ENCODE assay signal across 15 cellular contexts in the genomic region with DNA sequence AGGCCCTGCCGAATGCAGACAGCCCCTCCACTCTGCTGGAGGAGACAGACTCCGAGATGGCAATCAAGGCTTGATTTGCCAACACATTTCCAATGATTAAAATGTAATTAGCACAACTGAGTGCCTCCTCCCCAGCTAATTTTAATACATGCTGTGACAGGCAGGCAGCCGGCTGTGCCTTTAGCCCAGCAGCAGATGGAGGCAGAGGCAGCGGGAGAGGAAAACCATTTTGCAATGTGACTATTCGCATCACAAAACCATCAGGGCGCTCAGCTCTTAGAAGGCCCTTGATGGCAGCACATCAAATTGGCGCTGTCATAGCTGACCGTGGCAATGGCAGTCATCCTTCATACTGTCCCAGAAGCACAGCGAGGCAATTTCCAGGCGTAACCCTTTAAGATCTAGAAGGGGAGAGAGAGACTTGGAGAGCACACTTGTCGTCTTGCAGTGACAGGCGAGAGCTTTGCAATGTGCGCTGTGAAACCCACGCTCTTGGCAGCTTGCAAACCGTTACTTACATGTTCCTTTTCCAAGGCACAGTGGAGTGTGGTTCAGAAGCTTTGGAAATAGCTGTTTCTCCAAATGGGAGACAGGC.
A peak's percentile ranks its signal among the peaks of the same experiment; 100 is the strongest.
DNase-seq lines count a peak whose midpoint lies in the region; ATAC-seq lines count a peak whose summit lies in the region.
"Had no signal": no experiment of that assay in that cellular context is flagged by ENCODE, and none has a peak within 500 bp of the region (broad histone marks: within the 10 kb centered on the region; RNA-seq: fewer than 3 reads in every experiment).

No MANE protein-coding gene starts in this region.

- H3K4me1 Mint-ChIP-seq in stimulated activated naive B cell treated with anti-CD40 and anti-IgM and Interleukin-4, amounts not matched to agents 10 μg/mL and 1 μg/mL and 100 μg/mL, for 72 hours: peaks cover 21 to 32% of the 10 kb centered on the region in 2 donors
- H3K4me1 Mint-ChIP-seq in activated T-helper 1 cell treated with anti-CD3 and anti-CD28 coated beads, Interleukin-12 subunit alpha, Interleukin-12 subunit beta, Interleukin-2, Interleukin-4 antibody, amounts not matched to agents 30 ng/mL and 10 ng/mL and 1 ng/mL, durations not matched to agents 14 hours and 24 hours and 36 hours (ENCODE audit: low read depth): no peaks in the 10 kb centered on the region
- H3K4me1 Mint-ChIP-seq: activated naive CD8-positive, alpha-beta T cell treated with anti-CD3 and anti-CD28 coated beads, Interleukin-2, amount 50 U/mL, for 24 hours had no signal

- H3K27ac Mint-ChIP-seq in stimulated activated naive B cell treated with anti-CD40 and anti-IgM and Interleukin-4, amounts not matched to agents 10 μg/mL and 1 μg/mL and 100 μg/mL, for 72 hours: peak overlapping the region; percentile 6
- H3K27ac Mint-ChIP-seq in activated T-helper 1 cell treated with anti-CD3 and anti-CD28 coated beads, Interleukin-12 subunit alpha, Interleukin-12 subunit beta, Interleukin-2, Interleukin-4 antibody, amounts not matched to agents 30 ng/mL and 10 ng/mL and 1 ng/mL, durations not matched to agents 14 hours and 24 hours and 36 hours: no peak overlapping the region
- H3K27ac Mint-ChIP-seq: activated naive CD8-positive, alpha-beta T cell treated with anti-CD3 and anti-CD28 coated beads, Interleukin-2, amount 50 U/mL, for 24 hours had no signal

- H3K9me3 Mint-ChIP-seq in stimulated activated naive B cell treated with anti-CD40 and anti-IgM and Interleukin-4, amounts not matched to agents 10 μg/mL and 1 μg/mL and 100 μg/mL, for 72 hours: no peaks in the 10 kb centered on the region
- H3K9me3 Mint-ChIP-seq in activated T-helper 1 cell treated with anti-CD3 and anti-CD28 coated beads, Interleukin-12 subunit alpha, Interleukin-12 subunit beta, Interleukin-2, Interleukin-4 antibody, amounts not matched to agents 30 ng/mL and 10 ng/mL and 1 ng/mL, durations not matched to agents 14 hours and 24 hours and 36 hours: no peaks in the 10 kb centered on the region
- H3K9me3 Mint-ChIP-seq: activated naive CD8-positive, alpha-beta T cell treated with anti-CD3 and anti-CD28 coated beads, Interleukin-2, amount 50 U/mL, for 24 hours had no signal

- ATAC-seq in stimulated activated naive B cell treated with anti-CD40 and anti-IgM and Interleukin-4, amounts not matched to agents 10 μg/mL and 1 μg/mL and 100 μg/mL, for 72 hours (replicated peaks): no peak
- no peak for ATAC-seq in GM19035 (IDR thresholded peaks at IDR 0.05; ENCODE audit: unreplicated experiment)
- ATAC-seq: activated naive CD8-positive, alpha-beta T cell treated with anti-CD3 and anti-CD28 coated beads, Interleukin-2, amount 50 U/mL, for 24 hours; Right ventricle myocardium inferior had no signal

- intact Hi-C loops in head of caudate nucleus (cut with DNase I): no loop called here
- intact Hi-C loops in activated T-helper 1 cell treated with anti-CD3 and anti-CD28 coated beads, Interleukin-12 subunit alpha, Interleukin-12 subunit beta, Interleukin-2, Interleukin-4 antibody, amounts not matched to agents 30 ng/mL and 10 ng/mL and 1 ng/mL, durations not matched to agents 14 hours and 24 hours and 36 hours (cut with micrococcal nuclease): no loop called here

- no peak overlapping the region for H3K4me3 Mint-ChIP-seq in stimulated activated naive B cell treated with anti-CD40 and anti-IgM and Interleukin-4, amounts not matched to agents 10 μg/mL and 1 μg/mL and 100 μg/mL, for 72 hours
- no peak overlapping the region for H3K4me3 Mint-ChIP-seq in activated T-helper 1 cell treated with anti-CD3 and anti-CD28 coated beads, Interleukin-12 subunit alpha, Interleukin-12 subunit beta, Interleukin-2, Interleukin-4 antibody, amounts not matched to agents 30 ng/mL and 10 ng/mL and 1 ng/mL, durations not matched to agents 14 hours and 24 hours and 36 hours
- H3K4me3 Mint-ChIP-seq: activated naive CD8-positive, alpha-beta T cell treated with anti-CD3 and anti-CD28 coated beads, Interleukin-2, amount 50 U/mL, for 24 hours had no signal

- no peaks in the 10 kb centered on the region for H3K27me3 Mint-ChIP-seq in stimulated activated naive B cell treated with anti-CD40 and anti-IgM and Interleukin-4, amounts not matched to agents 10 μg/mL and 1 μg/mL and 100 μg/mL, for 72 hours
- no peaks in the 10 kb centered on the region for H3K27me3 Mint-ChIP-seq in activated T-helper 1 cell treated with anti-CD3 and anti-CD28 coated beads, Interleukin-12 subunit alpha, Interleukin-12 subunit beta, Interleukin-2, Interleukin-4 antibody, amounts not matched to agents 30 ng/mL and 10 ng/mL and 1 ng/mL, durations not matched to agents 14 hours and 24 hours and 36 hours (ENCODE audit: insufficient read depth)
- H3K27me3 Mint-ChIP-seq: activated naive CD8-positive, alpha-beta T cell treated with anti-CD3 and anti-CD28 coated beads, Interleukin-2, amount 50 U/mL, for 24 hours had no signal

- H3K36me3 Mint-ChIP-seq in stimulated activated naive B cell treated with anti-CD40 and anti-IgM and Interleukin-4, amounts not matched to agents 10 μg/mL and 1 μg/mL and 100 μg/mL, for 72 hours: no peaks in the 10 kb centered on the region
- no peaks in the 10 kb centered on the region for H3K36me3 Mint-ChIP-seq in activated T-helper 1 cell treated with anti-CD3 and anti-CD28 coated beads, Interleukin-12 subunit alpha, Interleukin-12 subunit beta, Interleukin-2, Interleukin-4 antibody, amounts not matched to agents 30 ng/mL and 10 ng/mL and 1 ng/mL, durations not matched to agents 14 hours and 24 hours and 36 hours (ENCODE audit: low read depth)

- peak; percentile 24 for DNase-seq in NCI-H748 (lab: John Stamatoyannopoulos, UW; ENCODE audit: unreplicated experiment)
- DNase-seq in NCI-H748 treated with DMSO at 0.1 percent for 48 hours (lab: John Stamatoyannopoulos, UW): no peak
- DNase-seq in NCI-H82 treated with DMSO at 0.1 percent for 48 hours (lab: John Stamatoyannopoulos, UW; ENCODE audit: unreplicated experiment): peak; percentile 18
- DNase-seq in head of caudate nucleus: peak; percentile 29 to 90 (median 70)
- no peak for DNase-seq in stimulated activated naive B cell treated with anti-CD40 and anti-IgM and Interleukin-4, amounts not matched to agents 10 μg/mL and 1 μg/mL and 100 μg/mL, for 72 hours
- no peak for DNase-seq in UCSD-AML1 (lab: John Stamatoyannopoulos, UW; ENCODE audit: unreplicated experiment)
- DNase-seq in activated T-helper 1 cell treated with anti-CD3 and anti-CD28 coated beads, Interleukin-12 subunit alpha, Interleukin-12 subunit beta, Interleukin-2, Interleukin-4 antibody, amounts not matched to agents 30 ng/mL and 10 ng/mL and 1 ng/mL, durations not matched to agents 14 hours and 24 hours and 36 hours (ENCODE audit: low spot score): no peak
- DNase-seq: activated naive CD8-positive, alpha-beta T cell treated with anti-CD3 and anti-CD28 coated beads, Interleukin-2, amount 50 U/mL, for 24 hours; effector memory CD4-positive, alpha-beta T cell; EL; KBM-7; left ventricle myocardium inferior; NCI-H226 had no signal

Comparison
In these comparisons a context has a peak if more than half of its experiments do, and no peak if none do; other contexts are left out.
1. DNase-seq: peak in NCI-H748 (single experiment), NCI-H82 treated with DMSO at 0.1 percent for 48 hours (single experiment) and head of caudate nucleus (42 of 42); none in NCI-H748 treated with DMSO at 0.1 percent for 48 hours (single experiment), stimulated activated naive B cell treated with anti-CD40 and anti-IgM and Interleukin-4, amounts not matched to agents 10 μg/mL and 1 μg/mL and 100 μg/mL, for 72 hours (single experiment), UCSD-AML1 (single experiment) and activated T-helper 1 cell treated with anti-CD3 and anti-CD28 coated beads, Interleukin-12 subunit alpha, Interleukin-12 subunit beta, Interleukin-2, Interleukin-4 antibody, amounts not matched to agents 30 ng/mL and 10 ng/mL and 1 ng/mL, durations not matched to agents 14 hours and 24 hours and 36 hours (single experiment).